Comparison of ENCODE assay signal across 8 cellular contexts in the genomic region with DNA sequence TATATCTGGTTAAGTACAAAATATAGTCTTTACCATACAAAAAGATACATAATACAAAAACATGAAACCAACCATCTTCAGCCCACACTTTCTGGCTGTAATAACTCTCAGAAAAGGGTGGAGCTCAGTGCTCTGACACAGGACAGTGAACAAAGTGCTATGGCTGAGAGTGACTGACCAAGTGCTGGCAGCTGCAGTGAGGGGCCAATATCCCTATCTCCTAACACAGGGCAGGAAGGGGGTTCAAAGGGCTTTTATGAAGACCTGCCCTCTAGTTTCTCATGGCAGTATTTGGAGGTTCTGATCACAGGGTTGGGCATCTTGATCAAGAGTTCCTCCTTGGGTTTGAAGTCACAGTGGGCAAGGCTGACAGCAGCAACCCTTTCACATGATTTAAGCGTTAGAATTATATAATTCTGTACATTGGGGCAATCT. TPM values are rescaled to one million over a fixed set of nuclear protein-coding genes. Genes with fewer than 3 reads are reported as not detected.
DNase-seq lines count a peak whose midpoint lies in the region; TF ChIP-seq lines count a peak whose summit lies in the region.

No MANE protein-coding gene starts in this region.

- H3K9me3 ChIP-seq in BLaER1, result no peaks in the 10 kb centered on the region
- no peaks in the 10 kb centered on the region for H3K9me3 ChIP-seq in Peyer's patch
- H3K9me3 ChIP-seq in neural progenitor cell (ENCODE audit: low read depth), result no peaks in the 10 kb centered on the region

- peak overlapping the region; percentile 82 for H3K4me3 ChIP-seq in BLaER1
- H3K4me3 ChIP-seq in Peyer's patch, result peak overlapping the region; percentile 66 to 83 (median 72)
- H3K4me3 ChIP-seq in neural progenitor cell, result peak overlapping the region; percentile 85

- peaks cover 34% of the 10 kb centered on the region for H3K36me3 ChIP-seq in BLaER1
- peaks cover 4 to 34% (median 5%) of the 10 kb centered on the region in 3 donors for H3K36me3 ChIP-seq in Peyer's patch
- H3K36me3 ChIP-seq in neural progenitor cell, result peaks cover 17% of the 10 kb centered on the region

- H4K20me1 ChIP-seq in BLaER1, result peaks cover 60% of the 10 kb centered on the region
- H4K20me1 ChIP-seq in neural progenitor cell (ENCODE audit: low read depth), result peaks cover 48% of the 10 kb centered on the region

- H3K27ac ChIP-seq in BLaER1 (no peak overlapping the region), Peyer's patch (peak overlapping the region; percentile 94 to 99 (median 98)), neural progenitor cell (peak overlapping the region; percentile 40)

- H3K9ac ChIP-seq in BLaER1, result peak overlapping the region; percentile 98; the same call in 1 of the 2 replicates
- H3K9ac ChIP-seq in neural progenitor cell, result no peak overlapping the region

- H3K4me2 ChIP-seq in BLaER1 (peak overlapping the region; percentile 93), neural progenitor cell (peak overlapping the region; percentile 94)

- peaks cover 42% of the 10 kb centered on the region for H3K36me3 Mint-ChIP-seq in endothelial cell (ENCODE audit: low read depth, unreplicated experiment)
- peaks cover 42% of the 10 kb centered on the region for H3K36me3 Mint-ChIP-seq in neural progenitor cell

- peaks cover 41% of the 10 kb centered on the region for H3K4me1 ChIP-seq in BLaER1
- peaks cover 0 to 19% (median 0%) of the 10 kb centered on the region in 4 donors for H3K4me1 ChIP-seq in Peyer's patch
- peaks cover 31% of the 10 kb centered on the region for H3K4me1 ChIP-seq in neural progenitor cell

- no peaks in the 10 kb centered on the region for H3K9me3 Mint-ChIP-seq in endothelial cell (ENCODE audit: unreplicated experiment)
- H3K9me3 Mint-ChIP-seq in neural progenitor cell, result peaks cover 2% of the 10 kb centered on the region

- no peak overlapping the region for H2AFZ ChIP-seq in neural progenitor cell (replicated peaks)

- peaks cover 7% of the 10 kb centered on the region for H3K27me3 Mint-ChIP-seq in endothelial cell (ENCODE audit: unreplicated experiment)
- peaks cover 8% of the 10 kb centered on the region for H3K27me3 Mint-ChIP-seq in neural progenitor cell (ENCODE audit: insufficient read depth, low read depth)

- peak; percentile 5 to 62 for TF ChIP-seq POLR2A in Peyer's patch (IDR thresholded peaks at IDR 0.05)

- peak overlapping the region; percentile 100 for H3K4me3 Mint-ChIP-seq in endothelial cell (ENCODE audit: unreplicated experiment)
- peak overlapping the region; percentile 98 for H3K4me3 Mint-ChIP-seq in neural progenitor cell

- H3K79me2 ChIP-seq in neural progenitor cell (ENCODE audit: low read depth), result peaks cover 22% of the 10 kb centered on the region

- peaks cover 41% of the 10 kb centered on the region for H3K4me1 Mint-ChIP-seq in endothelial cell (ENCODE audit: unreplicated experiment)
- H3K4me1 Mint-ChIP-seq in neural progenitor cell, result peaks cover 54% of the 10 kb centered on the region

- H3K27ac Mint-ChIP-seq in endothelial cell (ENCODE audit: unreplicated experiment), result no peak overlapping the region
- H3K27ac Mint-ChIP-seq in neural progenitor cell, result no peak overlapping the region

- TF ChIP-seq CTCF in Peyer's patch (IDR thresholded peaks at IDR 0.05) (no peak), endothelial cell (IDR thresholded peaks at IDR 0.05; ENCODE audit: unreplicated experiment) (no peak), neural progenitor cell (IDR thresholded peaks at IDR 0.05) (no peak)

- H3F3A ChIP-seq in neural progenitor cell (ENCODE audit: low read depth), result peaks cover 37% of the 10 kb centered on the region

- DNase-seq in Peyer's patch, result peak in 2 of 3 donors; percentile 17 to 44
- DNase-seq in endothelial cell (ENCODE audit: low spot score), result no peak
- no peak for DNase-seq in neural progenitor cell (ENCODE audit: low spot score)
- DNase-seq in T1000 (lab: John Stamatoyannopoulos, UW), result no peak
- no peak for DNase-seq in NCI-H1694 treated with DMSO at 0.1 percent for 48 hours (lab: John Stamatoyannopoulos, UW)
- DNase-seq in dedifferentiated amniotic fluid mesenchymal stem cell (ENCODE audit: extremely low spot score), result no peak
- no peak for DNase-seq in NCI-H774 (lab: John Stamatoyannopoulos, UW)

- H3K27me3 ChIP-seq in BLaER1 (no peaks in the 10 kb centered on the region), Peyer's patch (no peaks in the 10 kb centered on the region), neural progenitor cell (peaks cover 17% of the 10 kb centered on the region)

RNA-seq across cellular contexts. Expression of a gene that starts 3.9 kb away (rescaled TPM):
- total RNA-seq in Peyer's patch (1,000 to 10,000 TPM in 2 of 4 donors, 100 to 1,000 TPM in 2; 313 to 1,366 (median 694) TPM), endothelial cell (ENCODE audit: unreplicated experiment) (107 TPM), neural progenitor cell (ENCODE audit: low replicate concordance) (177 and 213 TPM in 2 replicates)

RNA-seq across cellular contexts. Expression of a gene that starts 28.0 kb away (rescaled TPM):
- total RNA-seq in Peyer's patch (10 to 100 TPM in 3 of 4 donors, 1 to 10 TPM in 1; 8.7 to 25.6 (median 12.5) TPM), endothelial cell (ENCODE audit: unreplicated experiment) (12.4 TPM), neural progenitor cell (ENCODE audit: low replicate concordance) (11.1 and 12.0 TPM in 2 replicates)

RNA-seq across cellular contexts. Expression of a gene that starts 28.1 kb away (rescaled TPM):
- total RNA-seq in Peyer's patch (1 to 10 TPM in 1 of 4 donors, under 1 TPM in 1, not detected in 2; 0.54 to 3.7 TPM), endothelial cell (ENCODE audit: unreplicated experiment) (0.56 TPM), neural progenitor cell (ENCODE audit: low replicate concordance) (0.06 and 0.28 TPM in 2 replicates)

RNA-seq across cellular contexts. Expression of a gene that starts 29.0 kb away (rescaled TPM):
- total RNA-seq in Peyer's patch (not detected), endothelial cell (ENCODE audit: unreplicated experiment) (not detected), neural progenitor cell (ENCODE audit: low replicate concordance) (not detected in 2 replicates)

RNA-seq across cellular contexts. Expression of a gene that starts 34.7 kb away (rescaled TPM):
- total RNA-seq in Peyer's patch, result 10 to 100 TPM in 1 of 4 donors, 1 to 10 TPM in 3; 3.7 to 10.7 (median 4.5) TPM
- 83.3 TPM for total RNA-seq in endothelial cell (ENCODE audit: unreplicated experiment)
- 12.5 and 13.6 TPM in 2 replicates for total RNA-seq in neural progenitor cell (ENCODE audit: low replicate concordance)

Comparison
In these comparisons a context has a peak if more than half of its experiments do, and no peak if none do; other contexts are left out.
1. DNase-seq: peak in Peyer's patch (2 of 3); none in endothelial cell (single experiment), neural progenitor cell (single experiment), T1000 (single experiment), NCI-H1694 treated with DMSO at 0.1 percent for 48 hours (single experiment), dedifferentiated amniotic fluid mesenchymal stem cell (single experiment) and NCI-H774 (single experiment).
2. Peak in every context shown above with its lines, with median percentiles within 50 percentile points of each other: H3K4me3 ChIP-seq.